13 cellular contexts compared by ENCODE assay signal in genomic region chr3:86245360-86245759, GRCh38.
DNase-seq lines count a peak whose midpoint lies in the region; ATAC-seq and TF ChIP-seq lines count a peak whose summit lies in the region.
"Had no signal": no experiment of that assay in that cellular context is flagged by ENCODE, and none has a peak within 500 bp of the region (broad histone marks: within the 10 kb centered on the region; RNA-seq: fewer than 3 reads in every experiment).

No MANE protein-coding gene starts in this region.

- H3K4me3 ChIP-seq in HEK293 (ENCODE audit: low read depth, low read length) (no peak overlapping the region), neural progenitor cell (no peak overlapping the region)

- no peaks in the 10 kb centered on the region for H4K20me1 ChIP-seq in neural progenitor cell (ENCODE audit: low read depth)

- H3K9me3 ChIP-seq in HEK293 (ENCODE audit: control insufficient read depth, insufficient read depth, low read depth, low read length) (no peaks in the 10 kb centered on the region), neural progenitor cell (ENCODE audit: low read depth) (no peaks in the 10 kb centered on the region)

- H3K4me1 ChIP-seq in HEK293 (ENCODE audit: control insufficient read depth, insufficient read depth, low read length) (no peaks in the 10 kb centered on the region), neural progenitor cell (peaks cover 4% of the 10 kb centered on the region)

- H3K9me3 Mint-ChIP-seq in chondrocyte (ENCODE audit: low read depth) (no peaks in the 10 kb centered on the region), neural progenitor cell (peaks cover 8% of the 10 kb centered on the region)
- peaks cover 22% of the 10 kb centered on the region for H3K9me3 Mint-ChIP-seq in activated T-cell treated with anti-CD3 and anti-CD28 coated beads, Interleukin-2, amount 50 U/mL, for 4 hours
- H3K9me3 Mint-ChIP-seq in activated T-helper 17 cell treated with anti-CD3 and anti-CD28 coated beads, Interleukin-2, amount 50 U/mL, for 72 hours = no peaks in the 10 kb centered on the region

- H3K4me3 Mint-ChIP-seq in chondrocyte (ENCODE audit: unreplicated experiment) (no peak overlapping the region), neural progenitor cell (no peak overlapping the region)
- H3K4me3 Mint-ChIP-seq in activated T-cell treated with anti-CD3 and anti-CD28 coated beads, Interleukin-2, amount 50 U/mL, for 4 hours = no peak overlapping the region
- H3K4me3 Mint-ChIP-seq in activated T-helper 17 cell treated with anti-CD3 and anti-CD28 coated beads, Interleukin-2, amount 50 U/mL, for 72 hours = no peak overlapping the region
- H3K4me3 Mint-ChIP-seq: activated naive CD4-positive, alpha-beta T cell treated with anti-CD3 and anti-CD28 coated beads for 36 hours; effector memory CD8-positive, alpha-beta T cell had no signal

- H3K36me3 ChIP-seq in HEK293 (ENCODE audit: control insufficient read depth in 2 of 2, insufficient read depth in 1 of 2, low read length in 2 of 2) = no peaks in the 10 kb centered on the region
- H3K36me3 ChIP-seq in neural progenitor cell = no peaks in the 10 kb centered on the region

- no peak overlapping the region for H3K9ac ChIP-seq in neural progenitor cell

- H3K36me3 Mint-ChIP-seq in chondrocyte (ENCODE audit: low read depth) (no peaks in the 10 kb centered on the region), neural progenitor cell (no peaks in the 10 kb centered on the region)
- H3K36me3 Mint-ChIP-seq in activated T-cell treated with anti-CD3 and anti-CD28 coated beads, Interleukin-2, amount 50 U/mL, for 4 hours (ENCODE audit: insufficient read depth) = no peaks in the 10 kb centered on the region
- no peaks in the 10 kb centered on the region for H3K36me3 Mint-ChIP-seq in activated T-helper 17 cell treated with anti-CD3 and anti-CD28 coated beads, Interleukin-2, amount 50 U/mL, for 72 hours (ENCODE audit: low read depth)

- POLR2A ChIA-PET in HEK293 (lab: Yijun Ruan, JAX) = no interaction called here

- CTCF ChIA-PET in HEK293 (lab: Yijun Ruan, JAX) = interaction anchor here (0.7 to 1.0 kb wide), 2 partner anchors 12 to 424 kb away, joined by 4 to 5 read pairs; no protein-coding TSS in a partner anchor

- H3K27ac Mint-ChIP-seq in chondrocyte (ENCODE audit: unreplicated experiment) (no peak overlapping the region), neural progenitor cell (peak overlapping the region; percentile 77)
- no peak overlapping the region for H3K27ac Mint-ChIP-seq in activated T-helper 17 cell treated with anti-CD3 and anti-CD28 coated beads, Interleukin-2, amount 50 U/mL, for 72 hours
- H3K27ac Mint-ChIP-seq: activated naive CD4-positive, alpha-beta T cell treated with anti-CD3 and anti-CD28 coated beads for 36 hours; effector memory CD8-positive, alpha-beta T cell had no signal

- H3K4me1 Mint-ChIP-seq in chondrocyte (ENCODE audit: low read depth) (no peaks in the 10 kb centered on the region), neural progenitor cell (peaks cover 16% of the 10 kb centered on the region)
- no peaks in the 10 kb centered on the region for H3K4me1 Mint-ChIP-seq in activated T-cell treated with anti-CD3 and anti-CD28 coated beads, Interleukin-2, amount 50 U/mL, for 4 hours (ENCODE audit: low read depth)
- no peaks in the 10 kb centered on the region for H3K4me1 Mint-ChIP-seq in activated T-helper 17 cell treated with anti-CD3 and anti-CD28 coated beads, Interleukin-2, amount 50 U/mL, for 72 hours

- no peaks in the 10 kb centered on the region for H3F3A ChIP-seq in neural progenitor cell (ENCODE audit: low read depth)

- H3K27me3 Mint-ChIP-seq in chondrocyte (ENCODE audit: low read depth) (peaks cover 10% of the 10 kb centered on the region), neural progenitor cell (ENCODE audit: insufficient read depth, low read depth) (no peaks in the 10 kb centered on the region)
- no peaks in the 10 kb centered on the region for H3K27me3 Mint-ChIP-seq in activated T-cell treated with anti-CD3 and anti-CD28 coated beads, Interleukin-2, amount 50 U/mL, for 4 hours (ENCODE audit: low read depth)
- no peaks in the 10 kb centered on the region for H3K27me3 Mint-ChIP-seq in activated T-helper 17 cell treated with anti-CD3 and anti-CD28 coated beads, Interleukin-2, amount 50 U/mL, for 72 hours
- H3K27me3 Mint-ChIP-seq: effector memory CD8-positive, alpha-beta T cell had no signal

- no peaks in the 10 kb centered on the region for H3K27me3 ChIP-seq in neural progenitor cell

- no peak for ATAC-seq in GM18498 (IDR thresholded peaks at IDR 0.05; ENCODE audit: unreplicated experiment)
- ATAC-seq in activated T-cell treated with anti-CD3 and anti-CD28 coated beads, Interleukin-2, amount 50 U/mL, for 4 hours = no peak
- ATAC-seq in HG02852 (IDR thresholded peaks at IDR 0.05; ENCODE audit: unreplicated experiment) = no peak
- ATAC-seq in activated T-helper 17 cell treated with anti-CD3 and anti-CD28 coated beads, Interleukin-2, amount 50 U/mL, for 72 hours (replicated peaks) = no peak
- ATAC-seq: effector memory CD8-positive, alpha-beta T cell; sciatic nerve had no signal

- peak; percentile 10 for DNase-seq in NCI-H2227 (lab: John Stamatoyannopoulos, UW; ENCODE audit: unreplicated experiment)
- DNase-seq in chondrocyte (ENCODE audit: low spot score) = no peak
- no peak for DNase-seq in neural progenitor cell (ENCODE audit: low spot score)
- DNase-seq in activated T-cell treated with anti-CD3 and anti-CD28 coated beads, Interleukin-2, amount 50 U/mL, for 4 hours = no peak
- DNase-seq: activated CD4-positive, CD25-positive, alpha-beta regulatory T cell; activated naive CD4-positive, alpha-beta T cell treated with anti-CD3 and anti-CD28 coated beads for 36 hours; effector memory CD8-positive, alpha-beta T cell; stimulated activated CD8-positive, alpha-beta memory T cell treated with anti-CD3 and anti-CD28 coated beads, Interleukin-4, amount 100 ng/mL, for 48 hours had no signal

- no peak overlapping the region for H2AFZ ChIP-seq in neural progenitor cell (replicated peaks)

- no peak overlapping the region for H3K27ac ChIP-seq in HEK293 (ENCODE audit: extremely low read depth, low read depth, low read length)
- no peak overlapping the region for H3K27ac ChIP-seq in neural progenitor cell

- no peak for TF ChIP-seq CTCF in HEK293 (tag by site-specific recombination; IDR thresholded peaks at IDR 0.05)
- peak; percentile 78 for TF ChIP-seq CTCF in chondrocyte (IDR thresholded peaks at IDR 0.05)
- peak; percentile 69 for TF ChIP-seq CTCF in neural progenitor cell (IDR thresholded peaks at IDR 0.05)

- no peaks in the 10 kb centered on the region for H3K79me2 ChIP-seq in neural progenitor cell (ENCODE audit: low read depth)

- H3K4me2 ChIP-seq in neural progenitor cell = no peak overlapping the region

TF ChIP-seq in HEK293, 187 proteins besides CTCF, POLR2A, EP300 and RAD21:
- no peak for TF ChIP-seq ZNF514 (tag by site-specific recombination; IDR thresholded peaks at IDR 0.05)
- TF ChIP-seq ZNF654 (tag by site-specific recombination; IDR thresholded peaks at IDR 0.05; ENCODE audit: low read depth) = peak; percentile 35
